In the genomic region with DNA sequence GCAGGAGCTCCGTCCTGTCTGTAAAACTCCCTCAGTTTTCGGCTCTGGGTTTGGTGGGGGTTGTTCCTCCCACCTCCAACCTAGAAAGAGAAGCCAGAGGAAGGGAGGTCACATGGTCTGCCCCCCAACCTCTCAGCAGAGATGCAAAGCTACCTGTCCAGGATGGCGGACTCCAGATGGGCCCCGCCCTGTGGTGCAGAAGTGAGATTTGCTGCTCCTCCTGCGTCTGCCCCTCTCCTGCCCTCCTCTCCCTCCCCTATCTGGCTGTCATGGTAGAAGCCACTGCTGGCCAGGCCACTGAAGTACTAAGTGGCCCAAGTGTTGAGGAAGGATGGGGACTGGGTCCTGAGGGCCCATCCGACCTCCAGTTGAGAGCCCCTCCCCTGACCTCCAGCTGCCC, we compare ENCODE assay signal across 12 cellular contexts. TPM values are rescaled to one million over a fixed set of nuclear protein-coding genes. Genes with fewer than 3 reads are reported as not detected.
A peak's percentile ranks its signal among the peaks of the same experiment; 100 is the strongest.
DNase-seq lines count a peak whose midpoint lies in the region; ATAC-seq and TF ChIP-seq lines count a peak whose summit lies in the region.
"Had no signal": no experiment of that assay in that cellular context is flagged by ENCODE, and none has a peak within 500 bp of the region (broad histone marks: within the 10 kb centered on the region; RNA-seq: fewer than 3 reads in every experiment).

No MANE protein-coding gene starts in this region.

- TF ChIP-seq POLR2A in thyroid gland (IDR thresholded peaks at IDR 0.05), result no peak

- CTCF ChIA-PET in RWPE1 (lab: Yijun Ruan, JAX), result interaction anchor here (1.0 kb wide), 1 partner anchor 40 kb away, joined by 4 read pairs; no protein-coding TSS in a partner anchor

- H3K36me3 ChIP-seq in endodermal cell (ENCODE audit: control insufficient read depth, insufficient read depth, low read length) (no peaks in the 10 kb centered on the region), muscle layer of duodenum (ENCODE audit: control insufficient read depth in 1 of 2, insufficient read depth in 2 of 2, low read length in 2 of 2) (no peaks in the 10 kb centered on the region), thyroid gland (no peaks in the 10 kb centered on the region)

- H3K4me3 Mint-ChIP-seq in endodermal cell, result peak overlapping the region; percentile 19
- H3K4me3 Mint-ChIP-seq in activated T-helper 1 cell treated with anti-CD3 and anti-CD28 coated beads, Interleukin-12 subunit alpha, Interleukin-12 subunit beta, Interleukin-2, Interleukin-4 antibody, amounts not matched to agents 30 ng/mL and 10 ng/mL and 1 ng/mL, durations not matched to agents 14 hours and 24 hours and 36 hours, result no peak overlapping the region
- H3K4me3 Mint-ChIP-seq in immature natural killer cell, result no peak overlapping the region

- DNase-seq in RWPE1 (ENCODE audit: low spot score) (no peak), endodermal cell (no peak), thyroid gland (no peak), immature natural killer cell (no peak)
- no peak for DNase-seq in activated T-helper 1 cell treated with anti-CD3 and anti-CD28 coated beads, Interleukin-12 subunit alpha, Interleukin-12 subunit beta, Interleukin-2, Interleukin-4 antibody, amounts not matched to agents 30 ng/mL and 10 ng/mL and 1 ng/mL, durations not matched to agents 14 hours and 24 hours and 36 hours (ENCODE audit: low spot score)
- DNase-seq in stimulated activated CD4-positive, alpha-beta T cell treated with anti-CD3 and anti-CD28 coated beads, Interleukin-1b, Interleukin-23, amount 100 ng/mL, for 48 hours, result no peak
- DNase-seq: activated CD4-positive, CD25-positive, alpha-beta regulatory T cell; activated gamma-delta T cell treated with Interleukin-2 at 50 U/mL for 16 hours; NCI-H1105 had no signal

- WGBS in endodermal cell (ENCODE audit: insufficient coverage in 1 of 2, insufficient read length in 1 of 2), 2 experiments, result 92 to 95% methylated on average over 2 to 6 of the region's 6 CpGs
- 72% methylated on average over 6 of the region's 6 CpGs; no CpG with 5 or more reads in 1 of the 2 donors for WGBS in thyroid gland, 2 donors

- H3K9ac ChIP-seq in endodermal cell (ENCODE audit: extremely low read depth, low read length, poor library complexity, severe bottlenecking), result no peak overlapping the region

- H3K4me1 Mint-ChIP-seq in endodermal cell, result peaks cover 22% of the 10 kb centered on the region
- H3K4me1 Mint-ChIP-seq in activated T-helper 1 cell treated with anti-CD3 and anti-CD28 coated beads, Interleukin-12 subunit alpha, Interleukin-12 subunit beta, Interleukin-2, Interleukin-4 antibody, amounts not matched to agents 30 ng/mL and 10 ng/mL and 1 ng/mL, durations not matched to agents 14 hours and 24 hours and 36 hours (ENCODE audit: low read depth), result no peaks in the 10 kb centered on the region
- peaks cover 0 to 4% of the 10 kb centered on the region in 2 donors for H3K4me1 Mint-ChIP-seq in immature natural killer cell

- no peaks in the 10 kb centered on the region for H3K36me3 Mint-ChIP-seq in endodermal cell (ENCODE audit: low read depth)
- no peaks in the 10 kb centered on the region for H3K36me3 Mint-ChIP-seq in activated T-helper 1 cell treated with anti-CD3 and anti-CD28 coated beads, Interleukin-12 subunit alpha, Interleukin-12 subunit beta, Interleukin-2, Interleukin-4 antibody, amounts not matched to agents 30 ng/mL and 10 ng/mL and 1 ng/mL, durations not matched to agents 14 hours and 24 hours and 36 hours (ENCODE audit: low read depth)
- H3K36me3 Mint-ChIP-seq in immature natural killer cell, result no peaks in the 10 kb centered on the region

- H3K4me1 ChIP-seq in endodermal cell (ENCODE audit: control insufficient read depth, insufficient read depth, low read length) (peaks cover 9% of the 10 kb centered on the region), muscle layer of duodenum (ENCODE audit: control insufficient read depth in 1 of 2, insufficient read depth in 2 of 2, low read length in 2 of 2) (peaks cover 35 to 43% of the 10 kb centered on the region in 2 donors), thyroid gland (peaks cover 61 to 69% of the 10 kb centered on the region in 2 donors)

- H3K9me3 ChIP-seq in endodermal cell (ENCODE audit: control insufficient read depth, low read length), result no peaks in the 10 kb centered on the region
- H3K9me3 ChIP-seq in muscle layer of duodenum (ENCODE audit: control insufficient read depth in 1 of 2, low read length in 2 of 2), result no peaks in the 10 kb centered on the region
- H3K9me3 ChIP-seq in thyroid gland, result no peaks in the 10 kb centered on the region

- TF ChIP-seq CTCF in RWPE1 (conservative IDR thresholded peaks at IDR 0.05; ENCODE audit: low read depth), result no peak
- no peak for TF ChIP-seq CTCF in endodermal cell (conservative IDR thresholded peaks at IDR 0.05)
- no peak for TF ChIP-seq CTCF in thyroid gland (IDR thresholded peaks at IDR 0.05)

- POLR2A ChIA-PET in RWPE1 (lab: Yijun Ruan, JAX; ENCODE audit: low non-redundant PET), result no interaction called here

- no peak for ATAC-seq in GM19455 (IDR thresholded peaks at IDR 0.05; ENCODE audit: unreplicated experiment)

- H3K27ac Mint-ChIP-seq in endodermal cell (no peak overlapping the region), immature natural killer cell (no peak overlapping the region)
- no peak overlapping the region for H3K27ac Mint-ChIP-seq in activated T-helper 1 cell treated with anti-CD3 and anti-CD28 coated beads, Interleukin-12 subunit alpha, Interleukin-12 subunit beta, Interleukin-2, Interleukin-4 antibody, amounts not matched to agents 30 ng/mL and 10 ng/mL and 1 ng/mL, durations not matched to agents 14 hours and 24 hours and 36 hours

- no peaks in the 10 kb centered on the region for H3K27me3 ChIP-seq in endodermal cell (ENCODE audit: control insufficient read depth, insufficient read depth, low read length, poor library complexity, severe bottlenecking)
- no peaks in the 10 kb centered on the region for H3K27me3 ChIP-seq in muscle layer of duodenum (ENCODE audit: low read depth, low read length)
- H3K27me3 ChIP-seq in thyroid gland, result no peaks in the 10 kb centered on the region

- intact Hi-C loops in thyroid gland (cut with DNase I), result no loop called here
- intact Hi-C loops in activated T-helper 1 cell treated with anti-CD3 and anti-CD28 coated beads, Interleukin-12 subunit alpha, Interleukin-12 subunit beta, Interleukin-2, Interleukin-4 antibody, amounts not matched to agents 30 ng/mL and 10 ng/mL and 1 ng/mL, durations not matched to agents 14 hours and 24 hours and 36 hours (cut with micrococcal nuclease), result no loop called here

- H3K9me3 Mint-ChIP-seq in endodermal cell, result no peaks in the 10 kb centered on the region
- H3K9me3 Mint-ChIP-seq in activated T-helper 1 cell treated with anti-CD3 and anti-CD28 coated beads, Interleukin-12 subunit alpha, Interleukin-12 subunit beta, Interleukin-2, Interleukin-4 antibody, amounts not matched to agents 30 ng/mL and 10 ng/mL and 1 ng/mL, durations not matched to agents 14 hours and 24 hours and 36 hours, result no peaks in the 10 kb centered on the region
- H3K9me3 Mint-ChIP-seq in immature natural killer cell, result no peaks in the 10 kb centered on the region

- H3K27ac ChIP-seq in RWPE1 (peak overlapping the region; percentile 100), endodermal cell (ENCODE audit: low read depth, low read length) (no peak overlapping the region), muscle layer of duodenum (ENCODE audit: low read length) (peak overlapping the region; percentile 87), thyroid gland (peak overlapping the region; percentile 87 to 92 (median 91))

- H3K4me3 ChIP-seq in endodermal cell (ENCODE audit: low read length) (no peak overlapping the region), muscle layer of duodenum (ENCODE audit: low read depth in 1 of 2, low read length in 2 of 2) (peak overlapping the region; percentile 59 to 61), thyroid gland (replicated peaks in 1 of 3) (peak overlapping the region in 2 of 3 donors; percentile 42 to 57)

- H3K27me3 Mint-ChIP-seq in endodermal cell (ENCODE audit: insufficient read depth) (peaks cover 4% of the 10 kb centered on the region), immature natural killer cell (ENCODE audit: low read depth in 3 of 3) (peaks cover 0 to 6% (median 5%) of the 10 kb centered on the region in 3 donors)
- peaks cover 14% of the 10 kb centered on the region for H3K27me3 Mint-ChIP-seq in activated T-helper 1 cell treated with anti-CD3 and anti-CD28 coated beads, Interleukin-12 subunit alpha, Interleukin-12 subunit beta, Interleukin-2, Interleukin-4 antibody, amounts not matched to agents 30 ng/mL and 10 ng/mL and 1 ng/mL, durations not matched to agents 14 hours and 24 hours and 36 hours (ENCODE audit: insufficient read depth)

RNA-seq across cellular contexts. Expression of gene SEMA3B, which starts 2.1 kb away (rescaled TPM):
- 10 to 100 TPM in 1 of 2 donors, 1 to 10 TPM in 1; 6.5 to 10.3 TPM for total RNA-seq in endodermal cell
- polyA plus RNA-seq in endodermal cell (2013, experiment 1 of 2), result 19.4 TPM
- 15.1 TPM for polyA plus RNA-seq in endodermal cell (2013, experiment 2 of 2)
- 10 to 100 TPM; 21.0 to 31.0 (median 26.5) TPM for total RNA-seq in thyroid gland
- 0.49 and 1.0 TPM in 2 replicates for total RNA-seq in activated T-helper 1 cell treated with anti-CD3 and anti-CD28 coated beads, Interleukin-12 subunit alpha, Interleukin-12 subunit beta, Interleukin-2, Interleukin-4 antibody, amounts not matched to agents 30 ng/mL and 10 ng/mL and 1 ng/mL, durations not matched to agents 14 hours and 24 hours and 36 hours
- not detected for polyA plus RNA-seq in immature natural killer cell

RNA-seq across cellular contexts. Expression of gene LSMEM2, which starts 12.1 kb away (rescaled TPM):
- not detected for total RNA-seq in endodermal cell
- 0.25 TPM for polyA plus RNA-seq in endodermal cell (2013, experiment 1 of 2)
- not detected for polyA plus RNA-seq in endodermal cell (2013, experiment 2 of 2)
- total RNA-seq in thyroid gland, result not detected
- not detected in 2 replicates for total RNA-seq in activated T-helper 1 cell treated with anti-CD3 and anti-CD28 coated beads, Interleukin-12 subunit alpha, Interleukin-12 subunit beta, Interleukin-2, Interleukin-4 antibody, amounts not matched to agents 30 ng/mL and 10 ng/mL and 1 ng/mL, durations not matched to agents 14 hours and 24 hours and 36 hours
- not detected for polyA plus RNA-seq in immature natural killer cell
- total RNA-seq: mesenteric fat pad had no signal

RNA-seq across cellular contexts. Expression of gene IFRD2, which starts 25.4 kb away (rescaled TPM):
- total RNA-seq in endodermal cell (10 to 100 TPM; 56.6 to 70.9 TPM), thyroid gland (10 to 100 TPM; 63.9 to 96.5 (median 88.4) TPM)
- polyA plus RNA-seq in endodermal cell (2013, experiment 1 of 2), result 42.4 TPM
- polyA plus RNA-seq in endodermal cell (2013, experiment 2 of 2), result 35.6 TPM
- 215 TPM in 2 replicates for total RNA-seq in activated T-helper 1 cell treated with anti-CD3 and anti-CD28 coated beads, Interleukin-12 subunit alpha, Interleukin-12 subunit beta, Interleukin-2, Interleukin-4 antibody, amounts not matched to agents 30 ng/mL and 10 ng/mL and 1 ng/mL, durations not matched to agents 14 hours and 24 hours and 36 hours
- polyA plus RNA-seq in immature natural killer cell, result 10 to 100 TPM; 38.0 to 54.3 (median 51.3) TPM

RNA-seq across cellular contexts. Expression of gene GNAI2, which starts 30.8 kb away (rescaled TPM):
- total RNA-seq in endodermal cell, result 100 to 1,000 TPM; 243 to 278 TPM
- polyA plus RNA-seq in endodermal cell (2013, experiment 1 of 2), result 454 TPM
- 428 TPM for polyA plus RNA-seq in endodermal cell (2013, experiment 2 of 2)
- 100 to 1,000 TPM; 111 to 171 (median 142) TPM for total RNA-seq in thyroid gland
- 237 and 238 TPM in 2 replicates for total RNA-seq in activated T-helper 1 cell treated with anti-CD3 and anti-CD28 coated beads, Interleukin-12 subunit alpha, Interleukin-12 subunit beta, Interleukin-2, Interleukin-4 antibody, amounts not matched to agents 30 ng/mL and 10 ng/mL and 1 ng/mL, durations not matched to agents 14 hours and 24 hours and 36 hours
- 100 to 1,000 TPM; 550 to 903 (median 902) TPM for polyA plus RNA-seq in immature natural killer cell

RNA-seq across cellular contexts. Expression of gene HYAL3, which starts 32.4 kb away (rescaled TPM):
- total RNA-seq in endodermal cell (1 to 10 TPM; 2.6 to 3.3 TPM), thyroid gland (1 to 10 TPM; 2.7 to 6.7 (median 3.8) TPM)
- 4.1 TPM for polyA plus RNA-seq in endodermal cell (2013, experiment 1 of 2)
- 3.9 TPM for polyA plus RNA-seq in endodermal cell (2013, experiment 2 of 2)
- total RNA-seq in activated T-helper 1 cell treated with anti-CD3 and anti-CD28 coated beads, Interleukin-12 subunit alpha, Interleukin-12 subunit beta, Interleukin-2, Interleukin-4 antibody, amounts not matched to agents 30 ng/mL and 10 ng/mL and 1 ng/mL, durations not matched to agents 14 hours and 24 hours and 36 hours, result 7.9 and 8.0 TPM in 2 replicates
- polyA plus RNA-seq in immature natural killer cell, result 1 to 10 TPM; 1.5 to 2.4 (median 2.2) TPM
